In genomic region chr12:49776413-49776812, GRCh38 we compare ENCODE assay signal across 8 cellular contexts. TPM values are rescaled to one million over a fixed set of nuclear protein-coding genes. Genes with fewer than 3 reads are reported as not detected.
DNase-seq lines count a peak whose midpoint lies in the region; ATAC-seq and TF ChIP-seq lines count a peak whose summit lies in the region.

No MANE protein-coding gene starts in this region.

- DNase-seq in DMS153 (lab: John Stamatoyannopoulos, UW) (peak; percentile 21), NCI-H82 treated with DMSO at 0.1 percent for 48 hours (lab: John Stamatoyannopoulos, UW; ENCODE audit: unreplicated experiment) (peak; percentile 39), epithelial cell of esophagus (ENCODE audit: low read depth) (peak; percentile 86), mucosa of gallbladder (ENCODE audit: low spot score) (peak; percentile 61)
- DNase-seq in activated CD8-positive, alpha-beta memory T cell treated with anti-CD3 and anti-CD28 coated beads for 48 hours (ENCODE audit: low read depth in 2 of 3, low spot score in 2 of 3) = peak in 2 of 3 experiments; percentile 14 to 30
- DNase-seq in stimulated activated naive CD4-positive, alpha-beta T cell treated with Interleukin-2 at 50 U/mL for 16 hours (lab: John Stamatoyannopoulos, UW) = peak; percentile 24

- ATAC-seq in HG02885 (IDR thresholded peaks at IDR 0.05; ENCODE audit: poor library complexity, unreplicated experiment) (peak; percentile 61), HG03025 (IDR thresholded peaks at IDR 0.05; ENCODE audit: low FRiP score, unreplicated experiment) (no peak)

- H3K4me3 ChIP-seq in epithelial cell of esophagus (ENCODE audit: low read length) = no peak overlapping the region

- peak; percentile 83 for TF ChIP-seq CTCF in epithelial cell of esophagus (IDR thresholded peaks at IDR 0.05; ENCODE audit: insufficient read depth, low read depth, low read length, missing control alignments)

RNA-seq across cellular contexts. Expression of gene TMBIM6, which starts 35.1 kb away (rescaled TPM):
- 901 TPM for total RNA-seq in mucosa of gallbladder

RNA-seq across cellular contexts. Expression of gene NCKAP5L, which starts 51.8 kb away (rescaled TPM):
- 22.0 TPM for total RNA-seq in mucosa of gallbladder

Comparison
In these comparisons a context has a peak if more than half of its experiments do, and no peak if none do; other contexts are left out.
1. DNase-seq: peak in every context shown above with its lines; median percentile 86 in epithelial cell of esophagus; 61 in mucosa of gallbladder; 39 in NCI-H82 treated with DMSO at 0.1 percent for 48 hours; 24 in stimulated activated naive CD4-positive, alpha-beta T cell treated with Interleukin-2 at 50 U/mL for 16 hours; 22 in activated CD8-positive, alpha-beta memory T cell treated with anti-CD3 and anti-CD28 coated beads for 48 hours; 21 in DMS153.